12 cellular contexts compared by ENCODE assay signal in the genomic region with DNA sequence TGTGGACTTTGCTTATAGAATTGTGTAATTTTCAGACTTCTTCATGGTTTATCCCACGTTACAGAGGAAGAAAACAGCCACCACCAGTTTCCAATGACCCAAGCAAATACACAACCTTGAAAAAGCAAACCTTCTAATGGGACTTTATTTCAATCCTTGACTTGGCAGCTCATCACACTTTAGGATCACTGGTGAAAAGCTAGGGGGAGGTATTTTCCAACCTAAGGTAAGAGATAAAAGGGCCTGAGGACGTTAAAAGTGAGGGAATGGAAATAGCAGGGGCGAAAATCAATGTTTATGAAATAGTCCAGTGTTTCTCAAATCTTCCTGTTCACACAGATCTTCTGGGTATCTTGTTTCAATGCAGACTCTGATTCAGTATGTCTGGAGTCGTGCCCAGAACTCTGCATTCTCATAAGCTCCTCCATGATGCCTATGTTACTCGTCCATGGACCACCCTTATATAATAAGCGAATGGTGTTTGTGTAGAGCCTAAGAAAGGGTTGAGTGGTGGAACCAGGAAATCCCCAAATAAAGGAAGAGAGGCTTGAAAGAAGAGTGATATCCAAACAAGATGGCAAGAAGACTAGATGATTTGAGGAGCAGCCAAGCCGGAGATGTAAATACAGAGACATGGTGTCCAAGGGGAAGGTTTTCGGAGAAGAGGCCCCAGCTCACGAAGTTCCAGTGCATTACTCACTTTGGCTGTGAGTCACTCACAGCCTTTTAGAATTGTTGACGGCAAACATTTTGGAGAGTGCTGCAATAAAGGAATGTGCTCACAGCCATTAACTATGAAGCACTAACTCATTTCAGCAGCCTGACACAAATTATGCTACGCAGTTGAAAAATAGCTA.
A peak's percentile ranks its signal among the peaks of the same experiment; 100 is the strongest.
DNase-seq lines count a peak whose midpoint lies in the region; TF ChIP-seq lines count a peak whose summit lies in the region.
"Had no signal": no experiment of that assay in that cellular context is flagged by ENCODE, and none has a peak within 500 bp of the region (broad histone marks: within the 10 kb centered on the region; RNA-seq: fewer than 3 reads in every experiment).

No MANE protein-coding gene starts in this region.

- no peaks in the 10 kb centered on the region for H3K4me1 Mint-ChIP-seq in activated T-cell treated with anti-CD3 and anti-CD28 coated beads, Interleukin-2, amount 50 U/mL, for 24 hours (ENCODE audit: low read depth)
- no peaks in the 10 kb centered on the region for H3K4me1 Mint-ChIP-seq in activated naive CD8-positive, alpha-beta T cell treated with anti-CD3 and anti-CD28 coated beads for 36 hours
- H3K4me1 Mint-ChIP-seq: CD8-positive, alpha-beta memory T cell; naive thymus-derived CD8-positive, alpha-beta T cell had no signal

- H2AFZ ChIP-seq in fibroblast of lung (ENCODE audit: low read length), result peak overlapping the region; percentile 74

- H3K36me3 Mint-ChIP-seq in activated T-cell treated with anti-CD3 and anti-CD28 coated beads, Interleukin-2, amount 50 U/mL, for 24 hours (ENCODE audit: low read depth), result no peaks in the 10 kb centered on the region
- no peaks in the 10 kb centered on the region for H3K36me3 Mint-ChIP-seq in activated naive CD8-positive, alpha-beta T cell treated with anti-CD3 and anti-CD28 coated beads for 36 hours
- H3K36me3 Mint-ChIP-seq: CD8-positive, alpha-beta memory T cell; naive thymus-derived CD8-positive, alpha-beta T cell had no signal

- peaks cover 13% of the 10 kb centered on the region for H3K4me1 ChIP-seq in fibroblast of lung (ENCODE audit: control insufficient read depth, extremely low read depth, insufficient read depth, low read length)

- no peak overlapping the region for H3K9ac ChIP-seq in fibroblast of lung (ENCODE audit: insufficient read depth, low read length)

- H3K4me3 Mint-ChIP-seq in activated T-cell treated with anti-CD3 and anti-CD28 coated beads, Interleukin-2, amount 50 U/mL, for 24 hours, result no peak overlapping the region
- no peak overlapping the region for H3K4me3 Mint-ChIP-seq in activated naive CD8-positive, alpha-beta T cell treated with anti-CD3 and anti-CD28 coated beads for 36 hours
- H3K4me3 Mint-ChIP-seq: CD8-positive, alpha-beta memory T cell; naive thymus-derived CD8-positive, alpha-beta T cell; T-helper 1 cell treated with Interleukin-12 subunit alpha and Interleukin-12 subunit beta and Interleukin-4 antibody, amounts not matched to agents 30 μg/mL and 1 μg/mL, for 36 hours had no signal

- no peak for TF ChIP-seq CTCF in AG09309 (IDR thresholded peaks at IDR 0.05; ENCODE audit: control insufficient read depth, insufficient read depth, low read depth, low read length, missing control alignments)
- peak in 1 of 2 donors; percentile 8 for TF ChIP-seq CTCF in fibroblast of lung (conservative IDR thresholded peaks at IDR 0.05 in 1 of 2, IDR thresholded peaks at IDR 0.05 in 1 of 2; ENCODE audit: low read depth in 1 of 2, low read length in 2 of 2)

- H3K9me3 Mint-ChIP-seq in activated T-cell treated with anti-CD3 and anti-CD28 coated beads, Interleukin-2, amount 50 U/mL, for 24 hours, result peaks cover 8% of the 10 kb centered on the region
- peaks cover 2% of the 10 kb centered on the region for H3K9me3 Mint-ChIP-seq in activated naive CD8-positive, alpha-beta T cell treated with anti-CD3 and anti-CD28 coated beads for 36 hours
- H3K9me3 Mint-ChIP-seq: T-helper 1 cell treated with Interleukin-12 subunit alpha and Interleukin-12 subunit beta and Interleukin-4 antibody, amounts not matched to agents 30 μg/mL and 1 μg/mL, for 36 hours had no signal

- H3K27ac ChIP-seq in fibroblast of lung (ENCODE audit: insufficient read depth, low read length), result peak overlapping the region; percentile 83

- H4K20me1 ChIP-seq in fibroblast of lung (ENCODE audit: control insufficient read depth, extremely low read depth, insufficient read depth, low read length), result no peaks in the 10 kb centered on the region

- H3K4me3 ChIP-seq in AG09309 (ENCODE audit: control insufficient read depth, low read depth, low read length) (peak overlapping the region; percentile 7; the same call in 1 of the 2 replicates), fibroblast of lung (replicated peaks in 1 of 4; ENCODE audit: control extremely low read depth in 1 of 4, insufficient read depth in 1 of 4, low read depth in 3 of 4, low read length in 4 of 4) (peak overlapping the region in 2 of 4 experiments; percentile 11 to 26)

- H3K27me3 ChIP-seq in fibroblast of lung (ENCODE audit: control insufficient read depth, insufficient read depth, low read length), result no peaks in the 10 kb centered on the region

- H3K27me3 Mint-ChIP-seq in activated T-cell treated with anti-CD3 and anti-CD28 coated beads, Interleukin-2, amount 50 U/mL, for 24 hours, result no peaks in the 10 kb centered on the region
- H3K27me3 Mint-ChIP-seq in activated naive CD8-positive, alpha-beta T cell treated with anti-CD3 and anti-CD28 coated beads for 36 hours, result peaks cover 10% of the 10 kb centered on the region

- no peak overlapping the region for H3K27ac Mint-ChIP-seq in activated T-cell treated with anti-CD3 and anti-CD28 coated beads, Interleukin-2, amount 50 U/mL, for 24 hours
- H3K27ac Mint-ChIP-seq in activated naive CD8-positive, alpha-beta T cell treated with anti-CD3 and anti-CD28 coated beads for 36 hours, result no peak overlapping the region
- H3K27ac Mint-ChIP-seq: CD8-positive, alpha-beta memory T cell; naive thymus-derived CD8-positive, alpha-beta T cell; T-helper 1 cell treated with Interleukin-12 subunit alpha and Interleukin-12 subunit beta and Interleukin-4 antibody, amounts not matched to agents 30 μg/mL and 1 μg/mL, for 36 hours had no signal

- peak; percentile 80 for DNase-seq in AG09309 (ENCODE audit: low read depth)
- DNase-seq in RKO (ENCODE audit: low spot score), result peak; percentile 54
- DNase-seq in fibroblast of lung (ENCODE audit: low read depth in 2 of 2), result peak; percentile 95 to 99
- peak; percentile 51 for DNase-seq in occipital lobe (lab: John Stamatoyannopoulos, UW)
- DNase-seq in NCI-H2081 (lab: John Stamatoyannopoulos, UW), result no peak
- DNase-seq in activated T-cell treated with anti-CD3 and anti-CD28 coated beads, Interleukin-2, amount 50 U/mL, for 24 hours, result no peak
- DNase-seq in activated naive CD8-positive, alpha-beta T cell treated with anti-CD3 and anti-CD28 coated beads for 36 hours, result no peak
- no peak for DNase-seq in iPS-NIHi7 (ENCODE audit: extremely low spot score)
- DNase-seq: activated T-cell treated with anti-CD3 and anti-CD28 coated beads for 4 hours; CD8-positive, alpha-beta memory T cell; naive thymus-derived CD8-positive, alpha-beta T cell had no signal

- H3K4me2 ChIP-seq in fibroblast of lung (ENCODE audit: extremely low read depth, insufficient read depth, low read length), result peak overlapping the region; percentile 63

- H3K9me3 ChIP-seq in fibroblast of lung (ENCODE audit: control insufficient read depth, insufficient read depth, low read depth, low read length), result no peaks in the 10 kb centered on the region

- H3K79me2 ChIP-seq in fibroblast of lung (ENCODE audit: control insufficient read depth, insufficient read depth, low read length), result no peaks in the 10 kb centered on the region

- H3K36me3 ChIP-seq in fibroblast of lung (ENCODE audit: control insufficient read depth, insufficient read depth, low read length), result no peaks in the 10 kb centered on the region

Comparison
In these comparisons a context has a peak if more than half of its experiments do, and no peak if none do; other contexts are left out.
1. DNase-seq: peak in AG09309 (single experiment), RKO (single experiment), fibroblast of lung (2 of 2) and occipital lobe (single experiment); none in NCI-H2081 (0 of 2), activated T-cell treated with anti-CD3 and anti-CD28 coated beads, Interleukin-2, amount 50 U/mL, for 24 hours (single experiment), activated naive CD8-positive, alpha-beta T cell treated with anti-CD3 and anti-CD28 coated beads for 36 hours (single experiment) and iPS-NIHi7 (single experiment).